ENCODE assay signal across 8 cellular contexts in the genomic region with DNA sequence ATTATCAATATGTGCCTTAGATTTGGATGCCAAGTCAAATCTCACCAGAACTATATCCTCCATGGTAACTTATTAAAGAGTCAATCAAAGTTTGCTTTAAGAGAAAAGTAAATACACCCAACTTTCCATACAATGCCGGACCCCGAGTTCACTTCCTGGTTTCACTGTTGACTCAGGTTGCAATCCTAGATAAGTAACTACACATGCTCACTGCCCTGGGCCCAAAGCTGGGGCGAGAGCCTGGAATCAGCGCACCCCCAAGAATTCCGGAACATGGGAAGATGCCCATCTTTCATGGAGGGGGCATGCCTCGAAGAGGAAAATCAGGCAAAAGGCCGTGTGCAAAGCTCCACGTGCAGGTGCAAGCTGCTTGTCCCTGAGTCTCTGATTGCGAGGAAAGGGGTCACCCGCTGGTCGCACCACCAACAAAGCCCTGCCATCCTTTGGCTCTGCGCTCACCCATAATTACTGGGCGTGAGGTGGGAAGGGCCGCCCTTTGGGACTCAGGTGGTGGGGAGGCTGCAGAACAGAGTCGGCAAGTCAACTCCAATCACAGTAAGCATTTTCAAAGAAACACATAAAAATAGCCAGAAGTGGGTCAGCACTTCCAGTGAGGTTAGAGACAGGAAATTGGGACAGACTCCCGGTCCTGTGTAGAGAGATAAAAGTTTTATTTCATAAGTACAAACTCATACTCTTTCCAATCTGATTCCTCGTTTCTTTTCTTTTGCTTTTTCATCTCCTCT.
DNase-seq lines count a peak whose midpoint lies in the region; TF ChIP-seq lines count a peak whose summit lies in the region.

No MANE protein-coding gene starts in this region.

- in situ Hi-C loops in ACHN (cut with HindIII; ENCODE audit: low pct_ligation_motif_present, low pct_unique_long_range_greater_than_20kb, low sequenced_read_pairs): no loop called here

- H3K9me3 ChIP-seq in HUES48 (ENCODE audit: control insufficient read depth, insufficient read depth, low read length) (no peaks in the 10 kb centered on the region), mesodermal cell (ENCODE audit: control insufficient read depth, low read length) (no peaks in the 10 kb centered on the region)

- H3K27ac ChIP-seq in 22Rv1 (peak overlapping the region; percentile 86), HUES48 (ENCODE audit: low read depth, low read length) (peak overlapping the region; percentile 26), angular gyrus (ENCODE audit: low read depth, low read length) (peak overlapping the region; percentile 13), mesodermal cell (ENCODE audit: low read depth, low read length, severe bottlenecking) (peak overlapping the region; percentile 33)

- H3K9ac ChIP-seq in HUES48 (ENCODE audit: low read depth, low read length): no peak overlapping the region

- H3K4me3 ChIP-seq in HUES48 (ENCODE audit: low read depth, low read length) (no peak overlapping the region), mesodermal cell (ENCODE audit: extremely low read depth, insufficient read depth, low read length, poor library complexity, severe bottlenecking) (no peak overlapping the region)

- 85 to 94% methylated on average over 11 of the region's 17 CpGs for WGBS in mesodermal cell (ENCODE audit: insufficient coverage in 2 of 2), 2 experiments

- H3K27me3 ChIP-seq in HUES48 (ENCODE audit: control insufficient read depth, insufficient read depth, low read length): no peaks in the 10 kb centered on the region

- H3K4me1 ChIP-seq in HUES48 (ENCODE audit: control insufficient read depth, insufficient read depth, low read length) (peaks cover 17% of the 10 kb centered on the region), mesodermal cell (ENCODE audit: control insufficient read depth, insufficient read depth, low read length, poor library complexity, severe bottlenecking) (peaks cover 75% of the 10 kb centered on the region)

- no peak for TF ChIP-seq CTCF in 22Rv1 (IDR thresholded peaks at IDR 0.05)

- H3K36me3 ChIP-seq in HUES48 (ENCODE audit: control insufficient read depth, insufficient read depth, low read length) (no peaks in the 10 kb centered on the region), mesodermal cell (ENCODE audit: control insufficient read depth, insufficient read depth, low read length) (no peaks in the 10 kb centered on the region)

- no peak for DNase-seq in amniotic stem cell (lab: John Stamatoyannopoulos, UW)
- no peak for DNase-seq in OCI-M2 (lab: John Stamatoyannopoulos, UW; ENCODE audit: unreplicated experiment)
- DNase-seq in ACHN: no peak
- DNase-seq in DMS79 treated with DMSO at 0.1 percent for 48 hours (lab: John Stamatoyannopoulos, UW): no peak

Comparison
In these comparisons a context has a peak if more than half of its experiments do, and no peak if none do; other contexts are left out.
1. H3K27ac ChIP-seq: peak in every context shown above with its lines; median percentile 86 in 22Rv1; 33 in mesodermal cell; 26 in HUES48; 13 in angular gyrus.